Comparison of ENCODE assay signal across 8 cellular contexts in the genomic region with DNA sequence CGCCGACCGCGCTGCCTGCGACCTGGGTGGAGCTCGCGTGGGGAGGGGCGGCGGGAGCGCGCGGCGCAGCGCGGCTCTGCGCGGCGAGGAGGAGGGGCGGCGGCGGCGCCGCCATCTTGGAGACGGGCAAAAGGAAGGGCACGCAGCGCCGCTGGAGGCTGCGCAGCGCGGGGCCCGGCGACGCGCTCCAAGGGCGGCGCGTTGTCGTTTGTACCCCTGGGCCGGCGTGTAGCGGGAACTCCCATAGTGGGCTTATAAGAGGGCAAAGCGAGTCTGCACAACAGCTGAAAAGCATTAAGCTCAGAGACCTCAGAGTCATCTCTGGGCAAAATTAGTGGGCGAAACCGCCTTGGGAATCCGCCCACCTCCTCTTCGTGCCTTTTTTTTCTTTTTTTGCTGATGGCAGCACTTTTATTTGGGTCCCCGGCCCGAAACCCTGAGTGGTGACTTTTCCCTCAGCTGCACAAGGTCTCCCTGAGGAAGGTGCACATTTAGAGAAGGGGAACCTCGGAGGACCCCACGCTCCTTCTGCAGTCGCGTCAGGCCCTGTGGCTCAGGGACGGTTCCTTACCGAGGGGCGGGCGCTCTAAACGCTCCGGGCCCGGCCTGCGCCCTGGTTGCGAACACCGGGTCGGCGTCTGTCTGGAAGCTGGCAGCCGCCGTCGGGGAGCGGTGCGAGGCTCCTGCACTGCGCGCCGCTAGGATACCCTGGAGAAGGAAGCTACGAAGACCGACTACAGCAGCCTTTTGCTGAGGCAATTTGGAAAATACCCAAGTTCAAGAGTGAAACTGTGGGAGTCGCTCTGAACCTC. TPM values are rescaled to one million over a fixed set of nuclear protein-coding genes. Genes with fewer than 3 reads are reported as not detected.
DNase-seq lines count a peak whose midpoint lies in the region; ATAC-seq and TF ChIP-seq lines count a peak whose summit lies in the region.

No MANE protein-coding gene starts in this region.

- H3K9me3 ChIP-seq in mononuclear cell (ENCODE audit: low read depth, low read length) = no peaks in the 10 kb centered on the region

- H3K4me3 ChIP-seq in HL-60 (replicated peaks; ENCODE audit: insufficient read depth, low read length) = peak overlapping the region; percentile 85
- peak overlapping the region; percentile 83 for H3K4me3 ChIP-seq in mononuclear cell (ENCODE audit: low read length)

- H3K27me3 ChIP-seq in HL-60 (ENCODE audit: insufficient read depth, poor library complexity, severe bottlenecking) = no peaks in the 10 kb centered on the region
- no peaks in the 10 kb centered on the region for H3K27me3 ChIP-seq in mononuclear cell (ENCODE audit: insufficient read depth, low read length)

- H3K27ac ChIP-seq in HL-60 (replicated peaks) = peak overlapping the region; percentile 79

- DNase-seq in CMK (ENCODE audit: low read depth) = peak; percentile 60
- peak; percentile 67 to 86 for DNase-seq in HL-60 (ENCODE audit: low read depth in 1 of 2, low spot score in 1 of 2)
- DNase-seq in NOMO-1 treated with dmso at 0.1 percent for 144 hours (lab: John Stamatoyannopoulos, UW; ENCODE audit: unreplicated experiment) = peak; percentile 86
- DNase-seq in activated CD8-positive, alpha-beta memory T cell treated with anti-CD3 and anti-CD28 coated beads, Interleukin-2, amount 50 U/mL, for 4 hours = peak; percentile 89
- peak; percentile 49 for DNase-seq in epidermal melanocyte (ENCODE audit: insufficient read length, low spot score)
- peak; percentile 80 to 83 for DNase-seq in stimulated activated CD8-positive, alpha-beta memory T cell treated with anti-CD3 and anti-CD28 coated beads, Interleukin-2, amount 100 ng/mL, for 48 hours (ENCODE audit: low read depth in 2 of 2)

- H3K4me1 ChIP-seq in mononuclear cell (ENCODE audit: insufficient read depth, low read length) = peaks cover 47% of the 10 kb centered on the region

- peak; percentile 89 for ATAC-seq in GM19467 (IDR thresholded peaks at IDR 0.05; ENCODE audit: unreplicated experiment)

- no peak for TF ChIP-seq CTCF in HL-60 (IDR thresholded peaks at IDR 0.05; ENCODE audit: insufficient read depth, low read length)

RNA-seq across cellular contexts. Expression of a gene that starts 0.4 kb away (rescaled TPM):
- 29.6 TPM for total RNA-seq in mononuclear cell

RNA-seq across cellular contexts. Expression of a gene that starts 19.5 kb away (rescaled TPM):
- 17.8 TPM for total RNA-seq in mononuclear cell

Comparison
In these comparisons a context has a peak if more than half of its experiments do, and no peak if none do; other contexts are left out.
1. Peak in every context shown above with its lines: DNase-seq, ATAC-seq, H3K4me3 ChIP-seq and H3K27ac ChIP-seq.